In genomic region chr9:87674565-87675299, GRCh38 we compare ENCODE assay signal across 1 cellular context.
TF ChIP-seq lines count a peak whose summit lies in the region.

No MANE protein-coding gene starts in this region.

TF ChIP-seq in GM12878, 131 proteins besides CTCF, POLR2A, EP300 and RAD21:
- TF ChIP-seq ZBTB40 (IDR thresholded peaks at IDR 0.05; ENCODE audit: borderline replicate concordance): peak; percentile 76
- TF ChIP-seq, protein P1, sequence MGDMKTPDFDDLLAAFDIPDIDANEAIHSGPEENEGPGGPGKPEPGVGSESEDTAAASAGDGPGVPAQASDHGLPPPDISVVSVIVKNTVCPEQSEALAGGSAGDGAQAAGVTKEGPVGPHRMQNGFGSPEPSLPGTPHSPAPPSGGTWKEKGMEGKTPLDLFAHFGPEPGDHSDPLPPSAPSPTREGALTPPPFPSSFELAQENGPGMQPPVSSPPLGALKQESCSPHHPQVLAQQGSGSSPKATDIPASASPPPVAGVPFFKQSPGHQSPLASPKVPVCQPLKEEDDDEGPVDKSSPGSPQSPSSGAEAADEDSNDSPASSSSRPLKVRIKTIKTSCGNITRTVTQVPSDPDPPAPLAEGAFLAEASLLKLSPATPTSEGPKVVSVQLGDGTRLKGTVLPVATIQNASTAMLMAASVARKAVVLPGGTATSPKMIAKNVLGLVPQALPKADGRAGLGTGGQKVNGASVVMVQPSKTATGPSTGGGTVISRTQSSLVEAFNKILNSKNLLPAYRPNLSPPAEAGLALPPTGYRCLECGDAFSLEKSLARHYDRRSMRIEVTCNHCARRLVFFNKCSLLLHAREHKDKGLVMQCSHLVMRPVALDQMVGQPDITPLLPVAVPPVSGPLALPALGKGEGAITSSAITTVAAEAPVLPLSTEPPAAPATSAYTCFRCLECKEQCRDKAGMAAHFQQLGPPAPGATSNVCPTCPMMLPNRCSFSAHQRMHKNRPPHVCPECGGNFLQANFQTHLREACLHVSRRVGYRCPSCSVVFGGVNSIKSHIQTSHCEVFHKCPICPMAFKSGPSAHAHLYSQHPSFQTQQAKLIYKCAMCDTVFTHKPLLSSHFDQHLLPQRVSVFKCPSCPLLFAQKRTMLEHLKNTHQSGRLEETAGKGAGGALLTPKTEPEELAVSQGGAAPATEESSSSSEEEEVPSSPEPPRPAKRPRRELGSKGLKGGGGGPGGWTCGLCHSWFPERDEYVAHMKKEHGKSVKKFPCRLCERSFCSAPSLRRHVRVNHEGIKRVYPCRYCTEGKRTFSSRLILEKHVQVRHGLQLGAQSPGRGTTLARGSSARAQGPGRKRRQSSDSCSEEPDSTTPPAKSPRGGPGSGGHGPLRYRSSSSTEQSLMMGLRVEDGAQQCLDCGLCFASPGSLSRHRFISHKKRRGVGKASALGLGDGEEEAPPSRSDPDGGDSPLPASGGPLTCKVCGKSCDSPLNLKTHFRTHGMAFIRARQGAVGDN (IDR thresholded peaks at IDR 0.05): no peak
